In genomic region chr1:113860891-113861290, GRCh38 we compare ENCODE assay signal across 11 cellular contexts. TPM values are rescaled to one million over a fixed set of nuclear protein-coding genes. Genes with fewer than 3 reads are reported as not detected.
A peak's percentile ranks its signal among the peaks of the same experiment; 100 is the strongest.
DNase-seq lines count a peak whose midpoint lies in the region; ATAC-seq and TF ChIP-seq lines count a peak whose summit lies in the region.
"Had no signal": no experiment of that assay in that cellular context is flagged by ENCODE, and none has a peak within 500 bp of the region (broad histone marks: within the 10 kb centered on the region; RNA-seq: fewer than 3 reads in every experiment).

No MANE protein-coding gene starts in this region.

- ATAC-seq in SK-N-SH treated with all-trans-retinoic acid at 6 μM for 48 hours (peak; percentile 89), GM21381 (IDR thresholded peaks at IDR 0.05; ENCODE audit: unreplicated experiment) (no peak)
- ATAC-seq in stimulated activated effector memory CD8-positive, alpha-beta T cell treated with anti-CD3 and anti-CD28 coated beads, Interleukin-12 subunit alpha, Interleukin-12 subunit beta, amount 100 ng/mL, for 72 hours = no peak

- H3K27ac ChIP-seq in fibroblast of lung (ENCODE audit: insufficient read depth, low read length) = peak overlapping the region; percentile 86

- H3K27me3 ChIP-seq in fibroblast of lung (ENCODE audit: control insufficient read depth, insufficient read depth, low read length) = no peaks in the 10 kb centered on the region

- H3K27ac Mint-ChIP-seq in activated naive CD4-positive, alpha-beta T cell treated with anti-CD3 and anti-CD28 coated beads for 36 hours = peak overlapping the region; percentile 66
- H3K27ac Mint-ChIP-seq in activated naive CD4-positive, alpha-beta T cell treated with anti-CD3 and anti-CD28 coated beads, Interleukin-2, amount 10 ng/mL, durations not matched to agents 7 days and 5 days = no peak overlapping the region
- H3K27ac Mint-ChIP-seq in stimulated activated effector memory CD8-positive, alpha-beta T cell treated with anti-CD3 and anti-CD28 coated beads, Interleukin-12 subunit alpha, Interleukin-12 subunit beta, amount 100 ng/mL, for 72 hours = peak overlapping the region; percentile 55

- no peak overlapping the region for H3K4me3 Mint-ChIP-seq in activated naive CD4-positive, alpha-beta T cell treated with anti-CD3 and anti-CD28 coated beads for 36 hours
- H3K4me3 Mint-ChIP-seq in activated naive CD4-positive, alpha-beta T cell treated with anti-CD3 and anti-CD28 coated beads, Interleukin-2, amount 10 ng/mL, durations not matched to agents 7 days and 5 days = no peak overlapping the region
- peak overlapping the region; percentile 35 for H3K4me3 Mint-ChIP-seq in stimulated activated effector memory CD8-positive, alpha-beta T cell treated with anti-CD3 and anti-CD28 coated beads, Interleukin-12 subunit alpha, Interleukin-12 subunit beta, amount 100 ng/mL, for 72 hours

- no peaks in the 10 kb centered on the region for H4K20me1 ChIP-seq in fibroblast of lung (ENCODE audit: control insufficient read depth, extremely low read depth, insufficient read depth, low read length)

- H3K36me3 ChIP-seq in fibroblast of lung (ENCODE audit: control insufficient read depth, insufficient read depth, low read length) = no peaks in the 10 kb centered on the region

- H3K4me2 ChIP-seq in fibroblast of lung (ENCODE audit: extremely low read depth, insufficient read depth, low read length) = peak overlapping the region; percentile 60

- H3K9ac ChIP-seq in fibroblast of lung (ENCODE audit: insufficient read depth, low read length) = peak overlapping the region; percentile 26

- H3K36me3 Mint-ChIP-seq in activated naive CD4-positive, alpha-beta T cell treated with anti-CD3 and anti-CD28 coated beads for 36 hours (ENCODE audit: low read depth) = peaks cover 45% of the 10 kb centered on the region
- H3K36me3 Mint-ChIP-seq in activated naive CD4-positive, alpha-beta T cell treated with anti-CD3 and anti-CD28 coated beads, Interleukin-2, amount 10 ng/mL, durations not matched to agents 7 days and 5 days = peaks cover 59% of the 10 kb centered on the region
- peaks cover 82% of the 10 kb centered on the region for H3K36me3 Mint-ChIP-seq in stimulated activated effector memory CD8-positive, alpha-beta T cell treated with anti-CD3 and anti-CD28 coated beads, Interleukin-12 subunit alpha, Interleukin-12 subunit beta, amount 100 ng/mL, for 72 hours

- H3K4me1 Mint-ChIP-seq in activated naive CD4-positive, alpha-beta T cell treated with anti-CD3 and anti-CD28 coated beads for 36 hours (ENCODE audit: low read depth) = peaks cover 41% of the 10 kb centered on the region
- H3K4me1 Mint-ChIP-seq in activated naive CD4-positive, alpha-beta T cell treated with anti-CD3 and anti-CD28 coated beads, Interleukin-2, amount 10 ng/mL, durations not matched to agents 7 days and 5 days = peaks cover 46% of the 10 kb centered on the region
- H3K4me1 Mint-ChIP-seq in stimulated activated effector memory CD8-positive, alpha-beta T cell treated with anti-CD3 and anti-CD28 coated beads, Interleukin-12 subunit alpha, Interleukin-12 subunit beta, amount 100 ng/mL, for 72 hours = peaks cover 60% of the 10 kb centered on the region

- peak overlapping the region in 1 of 4 experiments; percentile 13 for H3K4me3 ChIP-seq in fibroblast of lung (replicated peaks in 1 of 4; ENCODE audit: control extremely low read depth in 1 of 4, insufficient read depth in 1 of 4, low read depth in 3 of 4, low read length in 4 of 4)

- TF ChIP-seq CTCF in fibroblast of lung (conservative IDR thresholded peaks at IDR 0.05 in 1 of 2, IDR thresholded peaks at IDR 0.05 in 1 of 2; ENCODE audit: low read depth in 1 of 2, low read length in 2 of 2) = no peak

- no peaks in the 10 kb centered on the region for H3K79me2 ChIP-seq in fibroblast of lung (ENCODE audit: control insufficient read depth, insufficient read depth, low read length)

- CTCF ChIA-PET in activated naive CD4-positive, alpha-beta T cell treated with anti-CD3 and anti-CD28 coated beads for 36 hours (lab: Charles Lee) = interaction anchor here (1.1 to 2.7 kb wide), 2 partner anchors 9 to 38 kb away, joined by 4 to 10 read pairs; no protein-coding TSS in a partner anchor
- CTCF ChIA-PET in activated naive CD4-positive, alpha-beta T cell treated with anti-CD3 and anti-CD28 coated beads, Interleukin-2, amount 10 ng/mL, durations not matched to agents 7 days and 5 days (lab: Charles Lee) = interaction anchor here (1.2 to 2.8 kb wide), 5 partner anchors 8 to 25 kb away, joined by 3 to 13 read pairs (median 5); no protein-coding TSS in a partner anchor

- no peaks in the 10 kb centered on the region for H3K9me3 ChIP-seq in fibroblast of lung (ENCODE audit: control insufficient read depth, insufficient read depth, low read depth, low read length)

- H3K9me3 Mint-ChIP-seq in activated naive CD4-positive, alpha-beta T cell treated with anti-CD3 and anti-CD28 coated beads for 36 hours = no peaks in the 10 kb centered on the region
- no peaks in the 10 kb centered on the region for H3K9me3 Mint-ChIP-seq in activated naive CD4-positive, alpha-beta T cell treated with anti-CD3 and anti-CD28 coated beads, Interleukin-2, amount 10 ng/mL, durations not matched to agents 7 days and 5 days
- no peaks in the 10 kb centered on the region for H3K9me3 Mint-ChIP-seq in stimulated activated effector memory CD8-positive, alpha-beta T cell treated with anti-CD3 and anti-CD28 coated beads, Interleukin-12 subunit alpha, Interleukin-12 subunit beta, amount 100 ng/mL, for 72 hours

- no peaks in the 10 kb centered on the region for H3K27me3 Mint-ChIP-seq in activated naive CD4-positive, alpha-beta T cell treated with anti-CD3 and anti-CD28 coated beads for 36 hours (ENCODE audit: low read depth)
- H3K27me3 Mint-ChIP-seq in activated naive CD4-positive, alpha-beta T cell treated with anti-CD3 and anti-CD28 coated beads, Interleukin-2, amount 10 ng/mL, durations not matched to agents 7 days and 5 days = no peaks in the 10 kb centered on the region

- intact Hi-C loops in activated naive CD4-positive, alpha-beta T cell treated with anti-CD3 and anti-CD28 coated beads for 36 hours (cut with micrococcal nuclease) = no loop called here

- H2AFZ ChIP-seq in fibroblast of lung (ENCODE audit: low read length) = peak overlapping the region; percentile 96

- no peak for DNase-seq in activated naive CD4-positive, alpha-beta T cell treated with anti-CD3 and anti-CD28 coated beads for 36 hours
- DNase-seq in activated naive CD4-positive, alpha-beta T cell treated with anti-CD3 and anti-CD28 coated beads, Interleukin-2, amount 10 ng/mL, durations not matched to agents 7 days and 5 days = no peak
- DNase-seq in fibroblast of lung (ENCODE audit: low read depth in 2 of 2) (peak; percentile 55 to 85), NCI-H524 (lab: John Stamatoyannopoulos, UW) (no peak), GF-D8 (lab: John Stamatoyannopoulos, UW) (no peak)
- DNase-seq in stimulated activated effector memory CD8-positive, alpha-beta T cell treated with anti-CD3 and anti-CD28 coated beads, Interleukin-12 subunit alpha, Interleukin-12 subunit beta, amount 100 ng/mL, for 72 hours (ENCODE audit: low spot score in 2 of 2) = no peak
- DNase-seq: activated effector memory CD4-positive, alpha-beta T cell treated with anti-CD3 and anti-CD28 coated beads, Interleukin-2, amount 50 U/mL, for 16 hours; C1 segment of cervical spinal cord; posterior cingulate gyrus had no signal

- peaks cover 12% of the 10 kb centered on the region for H3K4me1 ChIP-seq in fibroblast of lung (ENCODE audit: control insufficient read depth, extremely low read depth, insufficient read depth, low read length)

RNA-seq across cellular contexts. Expression of gene PTPN22, which starts 10.6 kb away (rescaled TPM):
- total RNA-seq in activated naive CD4-positive, alpha-beta T cell treated with anti-CD3 and anti-CD28 coated beads for 36 hours = 10 to 100 TPM; 43.9 to 50.9 TPM
- total RNA-seq in fibroblast of lung = 0.26 and 0.33 TPM in 2 replicates
- 0.10 and 0.11 TPM in 2 replicates for polyA plus RNA-seq in fibroblast of lung
- polyA plus RNA-seq in fibroblast of lung (2012) = 0.07 and 0.08 TPM in 2 replicates
- not detected in 2 replicates for polyA minus RNA-seq in fibroblast of lung (ENCODE audit: low replicate concordance)

RNA-seq across cellular contexts. Expression of gene BCL2L15, which starts 26.5 kb away (rescaled TPM):
- total RNA-seq in activated naive CD4-positive, alpha-beta T cell treated with anti-CD3 and anti-CD28 coated beads for 36 hours = under 1 TPM; 0.15 to 0.43 TPM
- under 0.01 TPM in 1 of 2 replicates, not detected in the other for total RNA-seq in fibroblast of lung
- 0.03 and 0.19 TPM in 2 replicates for polyA plus RNA-seq in fibroblast of lung
- not detected in 2 replicates for polyA plus RNA-seq in fibroblast of lung (2012)
- 0.07 TPM in 1 of 2 replicates, not detected in the other for polyA minus RNA-seq in fibroblast of lung (ENCODE audit: low replicate concordance)

RNA-seq across cellular contexts. Expression of gene AP4B1, which starts 43.7 kb away (rescaled TPM):
- total RNA-seq in activated naive CD4-positive, alpha-beta T cell treated with anti-CD3 and anti-CD28 coated beads for 36 hours = 10 to 100 TPM; 35.7 to 40.2 TPM
- 11.7 and 12.1 TPM in 2 replicates for total RNA-seq in fibroblast of lung
- 16.8 TPM in 2 replicates for polyA plus RNA-seq in fibroblast of lung
- 9.3 and 11.4 TPM in 2 replicates for polyA plus RNA-seq in fibroblast of lung (2012)
- 1.9 and 6.5 TPM in 2 replicates for polyA minus RNA-seq in fibroblast of lung (ENCODE audit: low replicate concordance)

RNA-seq across cellular contexts. Expression of gene DCLRE1B, which starts 44.2 kb away (rescaled TPM):
- total RNA-seq in activated naive CD4-positive, alpha-beta T cell treated with anti-CD3 and anti-CD28 coated beads for 36 hours = 10 to 100 TPM; 17.7 to 18.3 TPM
- total RNA-seq in fibroblast of lung = 0.66 and 1.0 TPM in 2 replicates
- polyA plus RNA-seq in fibroblast of lung = 3.4 and 6.4 TPM in 2 replicates
- polyA plus RNA-seq in fibroblast of lung (2012) = 5.4 and 9.0 TPM in 2 replicates
- 14.0 and 17.9 TPM in 2 replicates for polyA minus RNA-seq in fibroblast of lung (ENCODE audit: low replicate concordance)

RNA-seq across cellular contexts. Expression of gene RSBN1, which starts 48.6 kb away (rescaled TPM):
- 10 to 100 TPM; 13.6 to 14.3 TPM for total RNA-seq in activated naive CD4-positive, alpha-beta T cell treated with anti-CD3 and anti-CD28 coated beads for 36 hours
- total RNA-seq in fibroblast of lung = 8.7 and 9.4 TPM in 2 replicates
- 6.4 and 10.2 TPM in 2 replicates for polyA plus RNA-seq in fibroblast of lung
- polyA plus RNA-seq in fibroblast of lung (2012) = 4.2 and 4.8 TPM in 2 replicates
- 1.4 and 4.0 TPM in 2 replicates for polyA minus RNA-seq in fibroblast of lung (ENCODE audit: low replicate concordance)

Comparison
In these comparisons a context has a peak if more than half of its experiments do, and no peak if none do; other contexts are left out.
1. DNase-seq: peak in fibroblast of lung (2 of 2); none in activated naive CD4-positive, alpha-beta T cell treated with anti-CD3 and anti-CD28 coated beads for 36 hours (single experiment), activated naive CD4-positive, alpha-beta T cell treated with anti-CD3 and anti-CD28 coated beads, Interleukin-2, amount 10 ng/mL, durations not matched to agents 7 days and 5 days (single experiment), stimulated activated effector memory CD8-positive, alpha-beta T cell treated with anti-CD3 and anti-CD28 coated beads, Interleukin-12 subunit alpha, Interleukin-12 subunit beta, amount 100 ng/mL, for 72 hours (0 of 2), NCI-H524 (0 of 2) and GF-D8 (single experiment).
2. RNA of gene PTPN22, which starts 10.6 kb away (total RNA-seq): 43.9 to 50.9 TPM in activated naive CD4-positive, alpha-beta T cell treated with anti-CD3 and anti-CD28 coated beads for 36 hours; 0.26 to 0.33 TPM in fibroblast of lung; every median in the first group is over 10 times any median in the second.